Comparison of ENCODE assay signal across 12 cellular contexts in genomic region chr2:218256612-218257350, GRCh38. TPM values are rescaled to one million over a fixed set of nuclear protein-coding genes. Genes with fewer than 3 reads are reported as not detected.
DNase-seq lines count a peak whose midpoint lies in the region; ATAC-seq, FAIRE-seq and TF ChIP-seq lines count a peak whose summit lies in the region.
"Had no signal": no experiment of that assay in that cellular context is flagged by ENCODE, and none has a peak within 500 bp of the region (broad histone marks: within the 10 kb centered on the region; RNA-seq: fewer than 3 reads in every experiment).

No MANE protein-coding gene starts in this region.

- H3K27me3 Mint-ChIP-seq in GM23338 (ENCODE audit: insufficient read depth, low read depth, poor library complexity) (peaks cover 16% of the 10 kb centered on the region), neural progenitor cell (ENCODE audit: insufficient read depth, low read depth) (peaks cover 3% of the 10 kb centered on the region)

- TF ChIP-seq CTCF in GM23338 (conservative IDR thresholded peaks at IDR 0.05; ENCODE audit: low read depth in 2 of 2) (no peak), osteoblast (IDR thresholded peaks at IDR 0.05; ENCODE audit: extremely low read depth, low read depth, low read length) (no peak), neural progenitor cell (IDR thresholded peaks at IDR 0.05) (no peak)

- H3K36me3 ChIP-seq in GM23338 (ENCODE audit: insufficient read depth) (peaks cover 40% of the 10 kb centered on the region), osteoblast (ENCODE audit: insufficient read depth, low read length) (peaks cover 49% of the 10 kb centered on the region), neural progenitor cell (no peaks in the 10 kb centered on the region)

- H3K27ac ChIP-seq in GM23338 (ENCODE audit: low read depth): no peak overlapping the region; the same call in none of the 2 replicates
- no peak overlapping the region for H3K27ac ChIP-seq in osteoblast (ENCODE audit: low read depth, low read length)
- H3K27ac ChIP-seq in neural progenitor cell: no peak overlapping the region
- H3K27ac ChIP-seq: SK-N-MC had no signal

- H3F3A ChIP-seq in GM23338 (replicated peaks; ENCODE audit: low read depth): peaks cover 14% of the 10 kb centered on the region
- H3F3A ChIP-seq in neural progenitor cell (ENCODE audit: low read depth): peaks cover 28% of the 10 kb centered on the region

- no peak for TF ChIP-seq POLR2A in GM12891 (IDR thresholded peaks at IDR 0.05; ENCODE audit: low read depth, low read length)

- H3K4me2 ChIP-seq in GM23338: no peak overlapping the region
- H3K4me2 ChIP-seq in osteoblast (ENCODE audit: insufficient read depth, low read length): no peak overlapping the region
- H3K4me2 ChIP-seq in neural progenitor cell: no peak overlapping the region

- H3K4me3 ChIP-seq in GM23338: no peak overlapping the region
- no peak overlapping the region for H3K4me3 ChIP-seq in osteoblast (ENCODE audit: insufficient read depth, low read length)
- H3K4me3 ChIP-seq in neural progenitor cell: no peak overlapping the region
- H3K4me3 ChIP-seq: SK-N-MC, thoracic aorta had no signal

- H3K79me2 ChIP-seq in GM23338 (replicated peaks; ENCODE audit: insufficient read depth) (no peaks in the 10 kb centered on the region), osteoblast (ENCODE audit: insufficient read depth, low read length) (no peaks in the 10 kb centered on the region), neural progenitor cell (ENCODE audit: low read depth) (no peaks in the 10 kb centered on the region)

- H3K4me3 Mint-ChIP-seq in GM23338: no peak overlapping the region
- H3K4me3 Mint-ChIP-seq in neural progenitor cell: no peak overlapping the region

- H3K36me3 Mint-ChIP-seq in GM23338 (ENCODE audit: low read depth) (peaks cover 42% of the 10 kb centered on the region), neural progenitor cell (peaks cover 10% of the 10 kb centered on the region)
- peaks cover 7 to 9% of the 10 kb centered on the region in 2 donors for H3K36me3 Mint-ChIP-seq in activated naive CD4-positive, alpha-beta T cell treated with anti-CD3 and anti-CD28 coated beads, Interleukin-2, amount 50 U/mL, for 72 hours

- FAIRE-seq in GM12891 (lab: Jason Lieb, UNC): peak; percentile 56
- FAIRE-seq: frontal cortex had no signal

- peaks cover 25% of the 10 kb centered on the region for H3K4me1 ChIP-seq in GM23338 (ENCODE audit: insufficient read depth)
- H3K4me1 ChIP-seq in osteoblast (ENCODE audit: insufficient read depth, low read length): peaks cover 26% of the 10 kb centered on the region
- peaks cover 14% of the 10 kb centered on the region for H3K4me1 ChIP-seq in neural progenitor cell

- no peaks in the 10 kb centered on the region for H3K27me3 ChIP-seq in GM23338 (ENCODE audit: insufficient read depth)
- H3K27me3 ChIP-seq in osteoblast (ENCODE audit: insufficient read depth, low read length): no peaks in the 10 kb centered on the region
- no peaks in the 10 kb centered on the region for H3K27me3 ChIP-seq in neural progenitor cell

- H3K9ac ChIP-seq in neural progenitor cell: no peak overlapping the region

- H3K9me3 ChIP-seq in osteoblast (ENCODE audit: low read depth, low read length) (no peaks in the 10 kb centered on the region), neural progenitor cell (ENCODE audit: low read depth) (no peaks in the 10 kb centered on the region)
- H3K9me3 ChIP-seq: thoracic aorta had no signal

- H3K27ac Mint-ChIP-seq in GM23338 (no peak overlapping the region), neural progenitor cell (no peak overlapping the region)
- peak overlapping the region; percentile 36 to 68 for H3K27ac Mint-ChIP-seq in activated naive CD4-positive, alpha-beta T cell treated with anti-CD3 and anti-CD28 coated beads, Interleukin-2, amount 50 U/mL, for 72 hours

- H3K9me3 Mint-ChIP-seq in GM23338: no peaks in the 10 kb centered on the region
- H3K9me3 Mint-ChIP-seq in activated naive CD4-positive, alpha-beta T cell treated with anti-CD3 and anti-CD28 coated beads, Interleukin-2, amount 50 U/mL, for 72 hours: no peaks in the 10 kb centered on the region
- no peaks in the 10 kb centered on the region for H3K9me3 Mint-ChIP-seq in neural progenitor cell

- DNase-seq in GM12891 (ENCODE audit: insufficient read length, low spot score) (no peak), GM23338 (ENCODE audit: low spot score) (peak; percentile 23), osteoblast (ENCODE audit: insufficient read length, low spot score, missing footprints) (peak; percentile 4), neural progenitor cell (ENCODE audit: low spot score) (no peak), epidermal melanocyte (ENCODE audit: insufficient read length, low spot score) (no peak)
- peak in 1 of 2 donors; percentile 37 for DNase-seq in activated naive CD4-positive, alpha-beta T cell treated with anti-CD3 and anti-CD28 coated beads, Interleukin-2, amount 50 U/mL, for 72 hours (ENCODE audit: low spot score in 2 of 2)
- DNase-seq in stimulated activated CD4-positive, alpha-beta T cell treated with anti-CD3 and anti-CD28 coated beads, Interleukin-4, amount 100 ng/mL, for 24 hours: no peak
- DNase-seq: left cardiac atrium, NCI-H226 had no signal

- H3K4me1 Mint-ChIP-seq in GM23338 (peaks cover 30% of the 10 kb centered on the region), neural progenitor cell (peaks cover 27% of the 10 kb centered on the region)

- ATAC-seq in GM23338: no peak
- ATAC-seq in activated naive CD4-positive, alpha-beta T cell treated with anti-CD3 and anti-CD28 coated beads, Interleukin-2, amount 50 U/mL, for 72 hours: peak in 1 of 2 donors; percentile 2

- no peaks in the 10 kb centered on the region for H3K9me2 ChIP-seq in GM23338 (ENCODE audit: insufficient read depth)

- peaks cover 13% of the 10 kb centered on the region; the same call in 1 of the 2 replicates for H4K20me1 ChIP-seq in GM23338 (replicated peaks; ENCODE audit: insufficient read depth)
- peaks cover 19% of the 10 kb centered on the region for H4K20me1 ChIP-seq in osteoblast (ENCODE audit: insufficient read depth, low read length)
- H4K20me1 ChIP-seq in neural progenitor cell (ENCODE audit: low read depth): no peaks in the 10 kb centered on the region

- H2AFZ ChIP-seq in GM23338 (no peak overlapping the region), osteoblast (ENCODE audit: low read length) (no peak overlapping the region), neural progenitor cell (replicated peaks) (no peak overlapping the region)

TF ChIP-seq in GM12891, 5 proteins besides CTCF, POLR2A, EP300 and RAD21:
- TF ChIP-seq POU2F2 (IDR thresholded peaks at IDR 0.05; ENCODE audit: low read depth, low read length) (no peak), TAF1 (IDR thresholded peaks at IDR 0.05; ENCODE audit: low read depth, low read length) (no peak), POLR2AphosphoS5 (IDR thresholded peaks at IDR 0.05; ENCODE audit: low read depth, low read length) (0 out of 2 replicates have a peak, but pooled peaks have one; percentile 4)

TF ChIP-seq in GM23338, 12 proteins besides CTCF, POLR2A, EP300 and RAD21:
- TF ChIP-seq STAT1 (IDR thresholded peaks at IDR 0.05; ENCODE audit: unreplicated experiment): no peak
- TF ChIP-seq POLR2AphosphoS5 (IDR thresholded peaks at IDR 0.05; ENCODE audit: low read depth): no peak

RNA-seq across cellular contexts. Expression of gene GPBAR1, which starts 4.0 kb away (rescaled TPM):
- 0.22 TPM for polyA plus RNA-seq in GM12891 (2012; ENCODE audit: low read depth, missing spikeins)
- 1.6 TPM in 1 of 2 replicates, not detected in the other for total RNA-seq in GM23338 (2014; rRNA removed; shearing (Covaris generic))
- 0.37 and 0.44 TPM in 2 replicates for polyA plus RNA-seq in GM23338 (2016; fragmentation: Nextera tagmentation; extraction: Ambion mirVana)
- under 1 TPM; 0.46 to 0.88 TPM for total RNA-seq in activated naive CD4-positive, alpha-beta T cell treated with anti-CD3 and anti-CD28 coated beads, Interleukin-2, amount 50 U/mL, for 72 hours
- total RNA-seq in osteoblast: 0.36 TPM in 1 of 2 replicates, not detected in the other
- total RNA-seq in neural progenitor cell (ENCODE audit: low replicate concordance): 0.09 TPM in 1 of 2 replicates, not detected in the other
- total RNA-seq: frontal cortex had no signal

RNA-seq across cellular contexts. Expression of gene AAMP, which starts 13.2 kb away (rescaled TPM):
- polyA plus RNA-seq in GM12891 (2012; ENCODE audit: low read depth, missing spikeins): 59.1 TPM
- total RNA-seq in GM23338 (2014; rRNA removed; shearing (Covaris generic)): 157 and 203 TPM in 2 replicates
- polyA plus RNA-seq in GM23338 (2016; fragmentation: Nextera tagmentation; extraction: Ambion mirVana): 77.8 and 90.8 TPM in 2 replicates
- total RNA-seq in activated naive CD4-positive, alpha-beta T cell treated with anti-CD3 and anti-CD28 coated beads, Interleukin-2, amount 50 U/mL, for 72 hours: 10 to 100 TPM; 67.7 to 68.4 TPM
- total RNA-seq in osteoblast: 85.7 and 97.0 TPM in 2 replicates
- 90.4 and 151 TPM in 2 replicates for total RNA-seq in neural progenitor cell (ENCODE audit: low replicate concordance)

RNA-seq across cellular contexts. Expression of gene PNKD, which starts 13.5 kb away (rescaled TPM):
- 42.6 TPM for polyA plus RNA-seq in GM12891 (2012; ENCODE audit: low read depth, missing spikeins)
- total RNA-seq in GM23338 (2014; rRNA removed; shearing (Covaris generic)): 28.2 and 36.0 TPM in 2 replicates
- polyA plus RNA-seq in GM23338 (2016; fragmentation: Nextera tagmentation; extraction: Ambion mirVana): 77.7 and 83.3 TPM in 2 replicates
- 10 to 100 TPM; 25.1 to 30.4 TPM for total RNA-seq in activated naive CD4-positive, alpha-beta T cell treated with anti-CD3 and anti-CD28 coated beads, Interleukin-2, amount 50 U/mL, for 72 hours
- total RNA-seq in osteoblast (23.2 and 24.2 TPM in 2 replicates), neural progenitor cell (ENCODE audit: low replicate concordance) (13.5 and 31.1 TPM in 2 replicates)

RNA-seq across cellular contexts. Expression of gene TMBIM1, which starts 35.5 kb away (rescaled TPM):
- polyA plus RNA-seq in GM12891 (2012; ENCODE audit: low read depth, missing spikeins): 37.9 TPM
- 16.5 and 20.8 TPM in 2 replicates for total RNA-seq in GM23338 (2014; rRNA removed; shearing (Covaris generic))
- polyA plus RNA-seq in GM23338 (2016; fragmentation: Nextera tagmentation; extraction: Ambion mirVana): 9.5 and 12.0 TPM in 2 replicates
- total RNA-seq in activated naive CD4-positive, alpha-beta T cell treated with anti-CD3 and anti-CD28 coated beads, Interleukin-2, amount 50 U/mL, for 72 hours: 10 to 100 TPM; 46.1 to 47.5 TPM
- total RNA-seq in osteoblast: 155 and 187 TPM in 2 replicates
- total RNA-seq in neural progenitor cell (ENCODE audit: low replicate concordance): 11.1 and 14.1 TPM in 2 replicates

RNA-seq across cellular contexts. Expression of gene ARPC2, which starts 39.8 kb away (rescaled TPM):
- polyA plus RNA-seq in GM12891 (2012; ENCODE audit: low read depth, missing spikeins): 389 TPM
- 195 and 217 TPM in 2 replicates for total RNA-seq in GM23338 (2014; rRNA removed; shearing (Covaris generic))
- 242 and 271 TPM in 2 replicates for polyA plus RNA-seq in GM23338 (2016; fragmentation: Nextera tagmentation; extraction: Ambion mirVana)
- total RNA-seq in activated naive CD4-positive, alpha-beta T cell treated with anti-CD3 and anti-CD28 coated beads, Interleukin-2, amount 50 U/mL, for 72 hours: 100 to 1,000 TPM; 567 to 656 TPM
- total RNA-seq in osteoblast (301 and 315 TPM in 2 replicates), neural progenitor cell (ENCODE audit: low replicate concordance) (151 and 155 TPM in 2 replicates)

Comparison
In these comparisons a context has a peak if more than half of its experiments do, and no peak if none do; other contexts are left out.
1. DNase-seq: peak in GM23338 (single experiment) and osteoblast (single experiment); none in GM12891 (single experiment), neural progenitor cell (single experiment), stimulated activated CD4-positive, alpha-beta T cell treated with anti-CD3 and anti-CD28 coated beads, Interleukin-4, amount 100 ng/mL, for 24 hours (single experiment) and epidermal melanocyte (single experiment).
2. H3K27ac Mint-ChIP-seq: peak in activated naive CD4-positive, alpha-beta T cell treated with anti-CD3 and anti-CD28 coated beads, Interleukin-2, amount 50 U/mL, for 72 hours (2 of 2); none in GM23338 (single experiment) and neural progenitor cell (single experiment).